20 cellular contexts compared by ENCODE assay signal in the genomic region with DNA sequence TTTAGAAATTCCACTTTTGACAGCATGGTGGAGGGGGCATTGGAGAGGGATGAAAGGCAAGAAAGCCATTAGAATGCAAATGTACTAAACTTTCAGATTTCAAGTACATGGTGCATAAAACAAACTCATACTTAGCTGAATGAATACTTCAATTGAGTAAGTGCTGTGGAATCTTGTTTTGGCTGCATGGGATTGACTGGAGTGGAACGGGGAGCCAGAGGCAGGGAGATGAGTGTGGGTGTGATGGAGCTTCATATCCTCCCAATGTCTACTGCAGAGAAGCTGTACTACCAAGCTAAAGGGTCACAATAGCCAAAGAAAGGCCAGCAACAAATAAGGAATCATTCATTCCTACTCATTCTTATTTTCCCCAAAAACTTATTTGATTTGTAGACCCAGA.
"Had no signal": no experiment of that assay in that cellular context is flagged by ENCODE, and none has a peak within 500 bp of the region (broad histone marks: within the 10 kb centered on the region; RNA-seq: fewer than 3 reads in every experiment).

No MANE protein-coding gene starts in this region.

- H3K9me3 ChIP-seq: esophagus muscularis mucosa, prostate gland, spleen, suprapubic skin had no signal

- H3K4me1 ChIP-seq: prostate gland, spleen, suprapubic skin had no signal

- DNase-seq: activated CD4-positive, alpha-beta T cell treated with anti-CD3 and anti-CD28 coated beads for 36 hours; activated CD8-positive, alpha-beta T cell treated with anti-CD3 and anti-CD28 coated beads for 36 hours; activated effector memory CD4-positive, alpha-beta T cell treated with Interleukin-2 at 50 U/mL for 16 hours; activated naive CD4-positive, alpha-beta T cell treated with anti-CD3 and anti-CD28 coated beads, Interleukin-2, amount 50 U/mL, for 16 hours; activated T-cell treated with anti-CD3 and anti-CD28 coated beads, Interleukin-2, amount 50 U/mL, for 4 hours; central memory CD4-positive, alpha-beta T cell; head of caudate nucleus; immature natural killer cell; spleen; T-helper 17 cell had no signal

- H3K27me3 Mint-ChIP-seq: activated CD4-positive, alpha-beta T cell treated with anti-CD3 and anti-CD28 coated beads for 36 hours; brain; stimulated activated naive CD8-positive, alpha-beta T cell treated with anti-CD3 and anti-CD28 coated beads, Interleukin-15, Interleukin-2, amounts not matched to agents 100 ng/mL and 50 ng/mL, for 24 hours; T-helper 17 cell; type B pancreatic cell had no signal

- FAIRE-seq: frontal cortex had no signal

- H3K4me3 ChIP-seq: coronary artery, esophagus muscularis mucosa, prostate gland, spleen, suprapubic skin had no signal

- H3K36me3 ChIP-seq: prostate gland had no signal

- H3K27me3 ChIP-seq: esophagus muscularis mucosa, spleen, suprapubic skin had no signal

- H3K4me3 Mint-ChIP-seq: activated CD4-positive, alpha-beta T cell treated with anti-CD3 and anti-CD28 coated beads for 36 hours; activated CD8-positive, alpha-beta T cell treated with anti-CD3 and anti-CD28 coated beads for 36 hours; activated T-cell treated with anti-CD3 and anti-CD28 coated beads, Interleukin-2, amount 50 U/mL, for 4 hours; brain; immature natural killer cell; neural crest cell; stimulated activated naive CD8-positive, alpha-beta T cell treated with anti-CD3 and anti-CD28 coated beads, Interleukin-15, Interleukin-2, amounts not matched to agents 100 ng/mL and 50 ng/mL, for 24 hours; T-helper 17 cell; type B pancreatic cell had no signal

- H3K9me3 Mint-ChIP-seq: activated T-cell treated with anti-CD3 and anti-CD28 coated beads, Interleukin-2, amount 50 U/mL, for 4 hours; immature natural killer cell had no signal

- ATAC-seq: activated CD4-positive, alpha-beta T cell treated with anti-CD3 and anti-CD28 coated beads for 36 hours; activated CD8-positive, alpha-beta T cell treated with anti-CD3 and anti-CD28 coated beads for 36 hours; activated T-cell treated with anti-CD3 and anti-CD28 coated beads, Interleukin-2, amount 50 U/mL, for 4 hours; sciatic nerve; T-helper 17 cell had no signal

- H3K4me1 Mint-ChIP-seq: activated CD4-positive, alpha-beta T cell treated with anti-CD3 and anti-CD28 coated beads for 36 hours; immature natural killer cell; T-helper 17 cell had no signal

- H3K27ac ChIP-seq: coronary artery, esophagus muscularis mucosa, prostate gland, spleen, suprapubic skin had no signal

- H3K27ac Mint-ChIP-seq: activated CD4-positive, alpha-beta T cell treated with anti-CD3 and anti-CD28 coated beads for 36 hours; activated CD8-positive, alpha-beta T cell treated with anti-CD3 and anti-CD28 coated beads for 36 hours; brain; stimulated activated naive CD8-positive, alpha-beta T cell treated with anti-CD3 and anti-CD28 coated beads, Interleukin-15, Interleukin-2, amounts not matched to agents 100 ng/mL and 50 ng/mL, for 24 hours; T-helper 17 cell; type B pancreatic cell had no signal
